10 cellular contexts compared by ENCODE assay signal in genomic region chr12:57841445-57841844, GRCh38. TPM values are rescaled to one million over a fixed set of nuclear protein-coding genes. Genes with fewer than 3 reads are reported as not detected.
DNase-seq lines count a peak whose midpoint lies in the region; ATAC-seq and TF ChIP-seq lines count a peak whose summit lies in the region.
"Had no signal": no experiment of that assay in that cellular context is flagged by ENCODE, and none has a peak within 500 bp of the region (broad histone marks: within the 10 kb centered on the region; RNA-seq: fewer than 3 reads in every experiment).

No MANE protein-coding gene starts in this region.

- peak; percentile 77 for DNase-seq in NCI-H82 (lab: John Stamatoyannopoulos, UW)
- no peak for DNase-seq in esophagus squamous epithelium (lab: John Stamatoyannopoulos, UW)
- no peak for DNase-seq in psoas muscle
- DNase-seq in HUDEP-2 (lab: John Stamatoyannopoulos, UW; ENCODE audit: unreplicated experiment in 76 of 76) = no peak
- no peak for DNase-seq in HEK293T (ENCODE audit: extremely low spot score)
- DNase-seq in mucosa of gallbladder (ENCODE audit: low spot score) = no peak
- no peak for DNase-seq in upper lobe of right lung
- DNase-seq: activated naive CD4-positive, alpha-beta T cell; KG1 had no signal

- peak overlapping the region; percentile 91 to 99 (median 95) for H3K4me2 ChIP-seq in BLaER1 treated with 17β-estradiol and CSF1 and Interleukin-3, amounts not matched to agents 10 nM and 100 nM

- H3K36me3 ChIP-seq in BLaER1 treated with 17β-estradiol and CSF1 and Interleukin-3, amounts not matched to agents 10 nM and 100 nM = peaks cover 0 to 13% (median 0%) of the 10 kb centered on the region in 11 experiments; a peak in 5 of 22 replicates
- H3K36me3 ChIP-seq in esophagus squamous epithelium (no peaks in the 10 kb centered on the region), psoas muscle (ENCODE audit: insufficient read depth in 1 of 2, low read depth in 1 of 2) (peaks cover 0 to 14% of the 10 kb centered on the region in 2 donors), upper lobe of right lung (no peaks in the 10 kb centered on the region)

- H3K4me1 ChIP-seq in BLaER1 treated with 17β-estradiol and CSF1 and Interleukin-3, amounts not matched to agents 10 nM and 100 nM = peaks cover 81 to 87% (median 82%) of the 10 kb centered on the region in 10 experiments
- H3K4me1 ChIP-seq in esophagus squamous epithelium (peaks cover 71 to 88% (median 81%) of the 10 kb centered on the region in 3 donors), psoas muscle (peaks cover 80% of the 10 kb centered on the region), upper lobe of right lung (peaks cover 79% of the 10 kb centered on the region)

- POLR2A ChIA-PET in HEK293T (lab: Yijun Ruan, JAX) = no interaction called here

- no peak overlapping the region for H3K27ac ChIP-seq in BLaER1 treated with 17β-estradiol and CSF1 and Interleukin-3, amounts not matched to agents 10 nM and 100 nM
- H3K27ac ChIP-seq in esophagus squamous epithelium (peak overlapping the region in 3 of 4 donors; percentile 7 to 100 (median 30)), psoas muscle (peak overlapping the region; percentile 100), upper lobe of right lung (no peak overlapping the region)

- no peak for TF ChIP-seq POLR2A in esophagus squamous epithelium (IDR thresholded peaks at IDR 0.05)

- CTCF ChIA-PET in HEK293T (lab: Yijun Ruan, JAX) = no interaction called here

- peaks cover 92 to 96% (median 95%) of the 10 kb centered on the region in 11 experiments for H4K20me1 ChIP-seq in BLaER1 treated with 17β-estradiol and CSF1 and Interleukin-3, amounts not matched to agents 10 nM and 100 nM

- H3K9me3 ChIP-seq in BLaER1 treated with 17β-estradiol and CSF1 and Interleukin-3, amounts not matched to agents 10 nM and 100 nM (replicated peaks in 1 of 11) = no peaks in the 10 kb centered on the region
- H3K9me3 ChIP-seq in esophagus squamous epithelium (no peaks in the 10 kb centered on the region), psoas muscle (no peaks in the 10 kb centered on the region), upper lobe of right lung (no peaks in the 10 kb centered on the region)

- 41 to 49% methylated on average over 4 of the region's 4 CpGs for WGBS in esophagus squamous epithelium, 2 donors
- 12 to 15% (median 14%) methylated on average over 4 of the region's 4 CpGs for WGBS in psoas muscle, 3 donors

- intact Hi-C loops in esophagus squamous epithelium (cut with DNase I) (no loop called here), psoas muscle (cut with DNase I) (no loop called here), upper lobe of right lung (cut with DNase I) (no loop called here)

- no peak for TF ChIP-seq CTCF in esophagus squamous epithelium (IDR thresholded peaks at IDR 0.05)
- no peak for TF ChIP-seq CTCF in psoas muscle (IDR thresholded peaks at IDR 0.05)
- TF ChIP-seq CTCF in upper lobe of right lung (IDR thresholded peaks at IDR 0.05) = no peak

- peak overlapping the region in 2 of 11 experiments; percentile 27 to 37; a peak in 2 of 22 replicates for H3K9ac ChIP-seq in BLaER1 treated with 17β-estradiol and CSF1 and Interleukin-3, amounts not matched to agents 10 nM and 100 nM

- no peak overlapping the region for H3K4me3 ChIP-seq in BLaER1 treated with 17β-estradiol and CSF1 and Interleukin-3, amounts not matched to agents 10 nM and 100 nM
- H3K4me3 ChIP-seq in esophagus squamous epithelium (peak overlapping the region in 2 of 4 donors; percentile 99 to 100), psoas muscle (peak overlapping the region; percentile 96), upper lobe of right lung (no peak overlapping the region)

- ATAC-seq in psoas muscle (no peak), upper lobe of right lung (no peak)

- H3K27me3 ChIP-seq in BLaER1 treated with 17β-estradiol and CSF1 and Interleukin-3, amounts not matched to agents 10 nM and 100 nM = no peaks in the 10 kb centered on the region
- H3K27me3 ChIP-seq in esophagus squamous epithelium (no peaks in the 10 kb centered on the region), psoas muscle (ENCODE audit: insufficient read depth in 3 of 3, low read length in 2 of 3) (no peaks in the 10 kb centered on the region), upper lobe of right lung (no peaks in the 10 kb centered on the region)

TF ChIP-seq in HEK293T, 16 proteins besides CTCF, POLR2A, EP300 and RAD21:
- TF ChIP-seq ARNT (IDR thresholded peaks at IDR 0.05) = no peak
- TF ChIP-seq LEF1 (IDR thresholded peaks at IDR 0.05; ENCODE audit: borderline replicate concordance) = no peak
- TF ChIP-seq L3MBTL2 (conservative IDR thresholded peaks at IDR 0.05) = no peak
- no peak for TF ChIP-seq FOXK2 (IDR thresholded peaks at IDR 0.05)
- no peak for TF ChIP-seq ELF4 (IDR thresholded peaks at IDR 0.05)
- no peak for TF ChIP-seq SUZ12 (IDR thresholded peaks at IDR 0.05)
- no peak for TF ChIP-seq TARDBP (IDR thresholded peaks at IDR 0.05)
- TF ChIP-seq HDGF (IDR thresholded peaks at IDR 0.05; ENCODE audit: borderline replicate concordance) = no peak
- TF ChIP-seq FOXM1 (IDR thresholded peaks at IDR 0.05; ENCODE audit: borderline replicate concordance) = no peak
- TF ChIP-seq, protein P1, sequence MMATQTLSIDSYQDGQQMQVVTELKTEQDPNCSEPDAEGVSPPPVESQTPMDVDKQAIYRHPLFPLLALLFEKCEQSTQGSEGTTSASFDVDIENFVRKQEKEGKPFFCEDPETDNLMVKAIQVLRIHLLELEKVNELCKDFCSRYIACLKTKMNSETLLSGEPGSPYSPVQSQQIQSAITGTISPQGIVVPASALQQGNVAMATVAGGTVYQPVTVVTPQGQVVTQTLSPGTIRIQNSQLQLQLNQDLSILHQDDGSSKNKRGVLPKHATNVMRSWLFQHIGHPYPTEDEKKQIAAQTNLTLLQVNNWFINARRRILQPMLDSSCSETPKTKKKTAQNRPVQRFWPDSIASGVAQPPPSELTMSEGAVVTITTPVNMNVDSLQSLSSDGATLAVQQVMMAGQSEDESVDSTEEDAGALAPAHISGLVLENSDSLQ (IDR thresholded peaks at IDR 0.05) = no peak
- no peak for TF ChIP-seq CTBP1 (IDR thresholded peaks at IDR 0.05; ENCODE audit: borderline replicate concordance)

RNA-seq across cellular contexts. Expression of gene CTDSP2, which starts 5.1 kb away (rescaled TPM):
- total RNA-seq in esophagus squamous epithelium (100 to 1,000 TPM in 1 of 4 donors, 10 to 100 TPM in 3; 47.1 to 120 (median 71.7) TPM), psoas muscle (10 to 100 TPM; 71.3 to 91.8 (median 80.0) TPM), mucosa of gallbladder (150 TPM), upper lobe of right lung (217 TPM)
- 10 to 100 TPM; 13.9 to 64.7 (median 44.5) TPM for polyA plus RNA-seq in psoas muscle

RNA-seq across cellular contexts. Expression of gene AVIL, which starts 22.9 kb away (rescaled TPM):
- total RNA-seq in esophagus squamous epithelium (1 to 10 TPM; 1.9 to 3.4 (median 2.5) TPM), psoas muscle (1 to 10 TPM; 1.9 to 7.5 (median 4.7) TPM), mucosa of gallbladder (12.0 TPM), upper lobe of right lung (11.3 TPM)
- polyA plus RNA-seq in psoas muscle = 1 to 10 TPM in 2 of 3 donors, under 1 TPM in 1; 0.94 to 4.6 (median 1.8) TPM

RNA-seq across cellular contexts. Expression of gene TSFM, which starts 58.9 kb away (rescaled TPM):
- 10 to 100 TPM; 18.5 to 37.2 (median 24.7) TPM for total RNA-seq in esophagus squamous epithelium
- 10 to 100 TPM; 31.5 to 52.8 (median 50.2) TPM for total RNA-seq in psoas muscle
- polyA plus RNA-seq in psoas muscle = 10 to 100 TPM; 39.5 to 74.3 (median 59.2) TPM
- total RNA-seq in mucosa of gallbladder = 29.3 TPM
- 24.3 TPM for total RNA-seq in upper lobe of right lung

Comparison
In these comparisons a context has a peak if more than half of its experiments do, and no peak if none do; other contexts are left out.
1. H3K27ac ChIP-seq: peak in esophagus squamous epithelium (3 of 4) and psoas muscle (single experiment); none in BLaER1 treated with 17β-estradiol and CSF1 and Interleukin-3, amounts not matched to agents 10 nM and 100 nM (0 of 11) and upper lobe of right lung (single experiment).